30 cellular contexts compared by ENCODE assay signal in the genomic region with DNA sequence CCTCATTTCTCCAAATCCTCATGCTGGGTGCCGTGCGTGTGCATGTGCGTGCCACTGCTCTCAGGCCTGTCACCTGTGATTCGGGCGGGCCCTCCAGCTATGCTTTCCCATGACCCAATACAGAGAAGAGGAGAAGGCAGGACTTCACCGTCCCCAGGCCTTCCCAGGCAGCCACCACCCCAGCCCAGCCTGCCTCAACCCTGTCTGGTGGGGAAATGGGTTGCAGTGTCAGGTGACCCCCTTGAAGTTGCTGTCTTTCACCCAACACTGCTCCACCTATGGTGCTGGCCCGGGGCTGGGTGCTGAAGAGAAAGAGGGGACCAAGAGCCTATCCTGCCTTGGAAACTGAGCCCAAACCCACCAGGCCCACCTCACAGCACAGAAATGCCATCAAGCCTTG.
"Had no signal": no experiment of that assay in that cellular context is flagged by ENCODE, and none has a peak within 500 bp of the region (broad histone marks: within the 10 kb centered on the region; RNA-seq: fewer than 3 reads in every experiment).

No MANE protein-coding gene starts in this region.

- H3K9me3 Mint-ChIP-seq: mesothelial cell of epicardium; naive B cell; natural killer cell; stimulated activated naive B cell treated with anti-CD40 and anti-IgM and Interleukin-4, amounts not matched to agents 10 μg/mL and 1 μg/mL and 100 μg/mL, for 72 hours had no signal

- H2AFZ ChIP-seq: hepatocyte, parathyroid adenoma had no signal

- H3K9ac ChIP-seq: parathyroid adenoma had no signal

- H3K9me3 ChIP-seq: heart right ventricle, left lung, lower lobe of right lung, neutrophil, right atrium auricular region, right lobe of liver, stomach, testis, thyroid gland, transverse colon, upper lobe of left lung, uterus had no signal

- H3K4me1 ChIP-seq: heart right ventricle, left lung, lower lobe of right lung, parathyroid adenoma, right atrium auricular region, right lobe of liver, stomach, testis, thyroid gland, transverse colon, upper lobe of left lung, uterus had no signal

- H3K27me3 ChIP-seq: hepatocyte, left lung, neutrophil, right atrium auricular region, right lobe of liver, testis, thyroid gland, transverse colon, upper lobe of left lung, uterus had no signal

- H3K4me1 Mint-ChIP-seq: naive B cell, natural killer cell had no signal

- H3K4me3 Mint-ChIP-seq: mesothelial cell of epicardium; naive B cell; natural killer cell; stimulated activated naive B cell treated with anti-CD40 and anti-IgM and Interleukin-4, amounts not matched to agents 10 μg/mL and 1 μg/mL and 100 μg/mL, for 72 hours had no signal

- ATAC-seq: heart right ventricle; left cardiac atrium; left lung; lower lobe of right lung; natural killer cell; right lobe of liver; stimulated activated naive B cell treated with anti-CD40 and anti-IgM and Interleukin-4, amounts not matched to agents 10 μg/mL and 1 μg/mL and 100 μg/mL, for 72 hours; stimulated activated naive CD8-positive, alpha-beta T cell treated with anti-CD3 and anti-CD28 coated beads, Interleukin-15, Interleukin-2, amounts not matched to agents 100 U/mL and 50 U/mL, for 24 hours had no signal

- H3K79me2 ChIP-seq: hepatocyte, parathyroid adenoma had no signal

- H3K27ac Mint-ChIP-seq: mesothelial cell of epicardium; natural killer cell; progenitor cell of endocrine pancreas; stimulated activated naive B cell treated with anti-CD40 and anti-IgM and Interleukin-4, amounts not matched to agents 10 μg/mL and 1 μg/mL and 100 μg/mL, for 72 hours had no signal

- H3K4me2 ChIP-seq: hepatocyte, smooth muscle cell had no signal

- H3K4me3 ChIP-seq: heart right ventricle, hepatocyte, left lung, lower lobe of right lung, right atrium auricular region, right lobe of liver, smooth muscle cell, stomach, testis, thyroid gland, transverse colon, upper lobe of left lung, uterus had no signal

- DNase-seq: heart right ventricle; kidney glomerular epithelial cell; left cardiac atrium; left lung; lower lobe of right lung; mammary epithelial cell; mesenchymal stem cell; naive B cell; natural killer cell; occipital lobe; right lobe of liver; stimulated activated CD4-positive, alpha-beta T cell treated with anti-CD3 and anti-CD28 coated beads, Interleukin-12 subunit alpha, Interleukin-12 subunit beta, amount 100 ng/mL, for 4 hours; stimulated activated CD4-positive, alpha-beta T cell treated with anti-CD3 and anti-CD28 coated beads, Interleukin-15, amount 100 ng/mL, for 24 hours; stimulated activated CD4-positive, alpha-beta T cell treated with anti-CD3 and anti-CD28 coated beads, Interleukin-2, amount 100 ng/mL, for 24 hours; stimulated activated CD4-positive, alpha-beta T cell treated with anti-CD3 and anti-CD28 coated beads, Interleukin-4, amount 100 ng/mL, for 1 hour; stimulated activated naive B cell treated with anti-CD40 and anti-IgM and Interleukin-4, amounts not matched to agents 10 μg/mL and 1 μg/mL and 100 μg/mL, for 72 hours; stimulated activated naive CD8-positive, alpha-beta T cell treated with anti-CD3 and anti-CD28 coated beads, Interleukin-15, Interleukin-2, amounts not matched to agents 100 U/mL and 50 U/mL, for 24 hours; stomach; testis; thyroid gland; transverse colon; uterus had no signal

- H3K27ac ChIP-seq: heart right ventricle, hepatocyte, left lung, lower lobe of right lung, neutrophil, parathyroid adenoma, right atrium auricular region, right lobe of liver, stomach, testis, thyroid gland, transverse colon, upper lobe of left lung, uterus had no signal

- H3K36me3 Mint-ChIP-seq: mesothelial cell of epicardium; naive B cell; natural killer cell; stimulated activated naive B cell treated with anti-CD40 and anti-IgM and Interleukin-4, amounts not matched to agents 10 μg/mL and 1 μg/mL and 100 μg/mL, for 72 hours had no signal

- H3K36me3 ChIP-seq: heart right ventricle, left lung, lower lobe of right lung, neutrophil, right atrium auricular region, right lobe of liver, stomach, thyroid gland, transverse colon, upper lobe of left lung, uterus had no signal
